In the genomic region with DNA sequence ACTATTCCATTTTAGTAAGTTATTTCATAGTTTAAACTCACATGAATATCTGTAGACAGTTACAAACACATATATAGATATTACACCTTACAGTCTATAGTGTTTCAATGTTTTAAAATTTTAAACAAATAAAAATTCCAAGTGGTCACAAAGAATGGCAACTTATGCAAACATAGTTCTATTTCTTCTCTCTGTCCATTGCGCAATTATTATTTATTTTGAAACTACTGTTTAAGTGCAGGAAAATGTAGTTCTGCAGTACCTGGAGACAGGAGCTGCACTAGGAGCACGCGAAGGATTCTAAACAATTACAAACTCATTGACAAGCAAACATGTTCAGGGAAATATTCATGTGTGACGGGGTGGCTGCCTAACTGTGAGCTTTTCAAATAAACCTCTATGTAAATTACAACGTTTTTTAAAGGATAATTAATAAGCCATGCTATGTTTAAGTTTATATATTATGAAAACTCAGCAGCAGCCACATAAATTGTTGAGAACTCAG, we compare ENCODE assay signal across 2 cellular contexts.
A peak's percentile ranks its signal among the peaks of the same experiment; 100 is the strongest.
TF ChIP-seq lines count a peak whose summit lies in the region.

No MANE protein-coding gene starts in this region.

TF ChIP-seq in HCT116, 20 proteins besides CTCF, POLR2A, EP300 and RAD21:
- TF ChIP-seq, protein P1, sequence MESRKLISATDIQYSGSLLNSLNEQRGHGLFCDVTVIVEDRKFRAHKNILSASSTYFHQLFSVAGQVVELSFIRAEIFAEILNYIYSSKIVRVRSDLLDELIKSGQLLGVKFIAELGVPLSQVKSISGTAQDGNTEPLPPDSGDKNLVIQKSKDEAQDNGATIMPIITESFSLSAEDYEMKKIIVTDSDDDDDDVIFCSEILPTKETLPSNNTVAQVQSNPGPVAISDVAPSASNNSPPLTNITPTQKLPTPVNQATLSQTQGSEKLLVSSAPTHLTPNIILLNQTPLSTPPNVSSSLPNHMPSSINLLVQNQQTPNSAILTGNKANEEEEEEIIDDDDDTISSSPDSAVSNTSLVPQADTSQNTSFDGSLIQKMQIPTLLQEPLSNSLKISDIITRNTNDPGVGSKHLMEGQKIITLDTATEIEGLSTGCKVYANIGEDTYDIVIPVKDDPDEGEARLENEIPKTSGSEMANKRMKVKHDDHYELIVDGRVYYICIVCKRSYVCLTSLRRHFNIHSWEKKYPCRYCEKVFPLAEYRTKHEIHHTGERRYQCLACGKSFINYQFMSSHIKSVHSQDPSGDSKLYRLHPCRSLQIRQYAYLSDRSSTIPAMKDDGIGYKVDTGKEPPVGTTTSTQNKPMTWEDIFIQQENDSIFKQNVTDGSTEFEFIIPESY (IDR thresholded peaks at IDR 0.05; ENCODE audit: extremely low read depth, insufficient replicate concordance, low read length) = no peak
- no peak for TF ChIP-seq TCF7L2 (IDR thresholded peaks at IDR 0.05; ENCODE audit: borderline replicate concordance, extremely low read depth, insufficient read depth, insufficient read length)
- no peak for TF ChIP-seq EZH2phosphoT487 (IDR thresholded peaks at IDR 0.05; ENCODE audit: borderline replicate concordance)
- no peak for TF ChIP-seq CBX3 (IDR thresholded peaks at IDR 0.05; ENCODE audit: low read depth)
- TF ChIP-seq CEBPB (IDR thresholded peaks at IDR 0.05; ENCODE audit: low read depth) = peak; percentile 18; the same call in 1 of the 2 replicates
- TF ChIP-seq EZH2 (IDR thresholded peaks at IDR 0.05) = no peak

TF ChIP-seq in H1, 55 proteins besides CTCF, POLR2A, EP300 and RAD21:
- no peak for TF ChIP-seq BRCA1 (IDR thresholded peaks at IDR 0.05; ENCODE audit: low read depth, low read length)
- TF ChIP-seq CEBPB (IDR thresholded peaks at IDR 0.05; ENCODE audit: low read depth, low read length) = peak; percentile 79; the same call in 1 of the 2 replicates
TF ChIP-seq in H1: peak in this region for 1.
